1 cellular context compared by ENCODE assay signal in the genomic region with DNA sequence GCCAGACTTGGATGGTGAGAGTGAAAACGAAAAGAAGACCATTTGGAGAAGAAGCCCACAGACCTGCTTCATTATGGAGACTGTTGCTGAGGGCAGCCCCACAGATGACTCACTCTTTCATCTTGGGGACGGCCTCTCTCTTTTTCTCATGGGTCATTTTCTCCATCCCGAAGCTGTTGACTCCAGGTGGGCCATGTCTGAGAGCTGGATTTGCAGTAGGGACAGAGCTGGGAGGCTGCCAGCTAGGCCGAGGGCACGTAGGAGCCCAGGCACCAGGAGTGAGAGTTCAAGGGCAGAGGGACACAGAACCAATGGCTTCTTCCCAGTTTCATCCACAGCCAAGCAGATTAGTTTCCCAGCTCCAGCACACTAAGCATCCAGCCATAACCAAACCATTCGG.
TF ChIP-seq lines count a peak whose summit lies in the region.

No MANE protein-coding gene starts in this region.

TF ChIP-seq in WTC11, 78 proteins besides CTCF, POLR2A, EP300 and RAD21 (continued from another document):
- no peak for TF ChIP-seq ZNF138 (CRISPR knock-in tag; conservative IDR thresholded peaks at IDR 0.05)
TF ChIP-seq in WTC11: peak in this region for 0.
